Comparison of ENCODE assay signal across 14 cellular contexts in the genomic region with DNA sequence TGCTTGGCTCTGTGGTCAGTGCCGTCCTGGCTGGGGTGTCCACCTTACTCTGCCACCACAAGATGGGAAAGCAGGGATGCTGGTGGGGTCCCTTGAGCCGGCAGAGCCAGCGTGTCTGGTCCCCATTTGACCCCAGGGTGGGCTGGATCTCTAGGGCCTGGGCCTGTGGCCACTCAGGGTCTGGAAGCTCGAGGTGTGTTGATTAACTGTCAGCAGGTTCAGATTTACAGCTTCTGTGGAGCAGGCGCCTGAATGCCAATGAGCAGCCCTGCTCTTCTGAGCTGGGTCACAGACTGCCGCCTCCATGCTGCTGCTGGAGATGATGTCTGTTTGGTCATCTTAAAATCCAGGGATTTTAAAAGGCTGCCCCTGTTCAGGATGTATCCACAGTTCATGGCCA.
"Had no signal": no experiment of that assay in that cellular context is flagged by ENCODE, and none has a peak within 500 bp of the region (broad histone marks: within the 10 kb centered on the region; RNA-seq: fewer than 3 reads in every experiment).

No MANE protein-coding gene starts in this region.

- H3K9me3 ChIP-seq: esophagus squamous epithelium, sigmoid colon, tibial artery had no signal

- H3K4me3 ChIP-seq: esophagus squamous epithelium, sigmoid colon, tibial artery had no signal

- H3K36me3 ChIP-seq: esophagus squamous epithelium had no signal

- DNase-seq: activated CD4-positive, alpha-beta T cell treated with anti-CD3 and anti-CD28 coated beads for 1 hour; activated CD8-positive, alpha-beta memory T cell treated with anti-CD3 and anti-CD28 coated beads for 24 hours; activated CD8-positive, alpha-beta memory T cell treated with anti-CD3 and anti-CD28 coated beads, Interleukin-2, amount 50 U/mL, for 48 hours; activated effector memory CD4-positive, alpha-beta T cell treated with anti-CD3 and anti-CD28 coated beads, Interleukin-2, amount 50 U/mL, for 16 hours; activated naive CD4-positive, alpha-beta T cell treated with anti-CD3 and anti-CD28 coated beads, Interleukin-2, amount 50 U/mL, for 16 hours; activated T-cell treated with anti-CD3 and anti-CD28 coated beads, Interleukin-2, amount 50 U/mL, for 48 hours; dermis blood vessel endothelial cell; effector memory CD8-positive, alpha-beta T cell; esophagus squamous epithelium; sigmoid colon; stimulated activated naive CD4-positive, alpha-beta T cell; T1000; tibial artery had no signal

- H3K4me3 Mint-ChIP-seq: effector memory CD8-positive, alpha-beta T cell; memory B cell had no signal

- H3K27ac Mint-ChIP-seq: effector memory CD8-positive, alpha-beta T cell; memory B cell had no signal

- ATAC-seq: effector memory CD8-positive, alpha-beta T cell had no signal

- H3K4me1 ChIP-seq: tibial artery had no signal

- H3K27ac ChIP-seq: esophagus squamous epithelium, sigmoid colon, tibial artery had no signal
